Comparison of ENCODE assay signal across 21 cellular contexts in the genomic region with DNA sequence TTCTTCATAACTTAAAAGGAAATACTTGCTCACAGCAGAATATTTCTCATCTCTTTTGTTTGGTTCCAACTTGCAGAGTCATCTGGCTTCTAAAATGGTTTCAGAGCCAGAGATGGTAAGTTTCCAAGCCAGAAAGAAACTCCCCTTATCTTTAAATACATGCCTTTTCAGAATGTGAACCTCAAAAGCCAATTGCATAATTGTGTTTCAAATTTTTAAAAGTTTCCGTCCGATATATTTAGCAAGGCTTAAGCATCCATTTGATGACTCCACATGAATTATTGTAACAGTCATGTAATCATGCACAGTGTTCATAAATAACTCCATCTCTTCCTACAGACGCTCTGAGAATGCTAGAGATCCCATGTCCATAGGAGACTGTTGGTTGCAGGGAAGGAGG. TPM values are rescaled to one million over a fixed set of nuclear protein-coding genes. Genes with fewer than 3 reads are reported as not detected.
DNase-seq lines count a peak whose midpoint lies in the region; ATAC-seq, FAIRE-seq and TF ChIP-seq lines count a peak whose summit lies in the region.
"Had no signal": no experiment of that assay in that cellular context is flagged by ENCODE, and none has a peak within 500 bp of the region (broad histone marks: within the 10 kb centered on the region; RNA-seq: fewer than 3 reads in every experiment).

No MANE protein-coding gene starts in this region.

- POLR2A ChIA-PET in A673 (lab: Charles Lee; ENCODE audit: low non-redundant PET): no interaction called here

- no peak overlapping the region for H3K4me2 ChIP-seq in astrocyte (ENCODE audit: low read length)

- no peak overlapping the region for H3K9ac ChIP-seq in astrocyte (ENCODE audit: low read length)

- H3K79me2 ChIP-seq in astrocyte (ENCODE audit: insufficient read depth, low read length): no peaks in the 10 kb centered on the region

- H3K4me3 ChIP-seq in A673 (ENCODE audit: low read depth, low read length, poor library complexity, severe bottlenecking) (no peak overlapping the region), astrocyte (ENCODE audit: insufficient read depth, low read depth, low read length) (no peak overlapping the region)
- H3K4me3 ChIP-seq: right lobe of liver had no signal

- intact Hi-C loops in A673 (cut with micrococcal nuclease; ENCODE audit: unreplicated experiment): no loop called here
- intact Hi-C loops in activated CD4-positive, alpha-beta T cell treated with anti-CD3 and anti-CD28 coated beads, Interleukin-2, amount 10 ng/mL, durations not matched to agents 24 days and 14 days (cut with micrococcal nuclease): no loop called here

- CTCF ChIA-PET in A673 (lab: Charles Lee): interaction anchor here (0.7 kb wide), 1 partner anchor 300 kb away, joined by 4 read pairs; no protein-coding TSS in a partner anchor

- no peaks in the 10 kb centered on the region for H3K27me3 Mint-ChIP-seq in astrocyte (ENCODE audit: low read depth, unreplicated experiment)
- H3K27me3 Mint-ChIP-seq in activated CD4-positive, alpha-beta T cell treated with anti-CD3 and anti-CD28 coated beads, Interleukin-2, amount 10 ng/mL, durations not matched to agents 24 days and 14 days: peaks cover 15% of the 10 kb centered on the region

- peaks cover 43% of the 10 kb centered on the region for H3K4me1 ChIP-seq in A673 (ENCODE audit: insufficient read depth, low read length, poor library complexity, severe bottlenecking)
- H3K4me1 ChIP-seq in astrocyte (ENCODE audit: insufficient read depth, low read length): no peaks in the 10 kb centered on the region
- H3K4me1 ChIP-seq: right lobe of liver had no signal

- H4K20me1 ChIP-seq in astrocyte (ENCODE audit: insufficient read depth, low read length): no peaks in the 10 kb centered on the region

- DNase-seq in A673 (ENCODE audit: low spot score): no peak
- DNase-seq in HCEC 1CT: peak; percentile 24
- DNase-seq in astrocyte (ENCODE audit: low read depth): peak; percentile 91
- peak; percentile 74 for DNase-seq in iris pigment epithelial cell (ENCODE audit: low read depth)
- DNase-seq in activated CD4-positive, alpha-beta T cell treated with anti-CD3 and anti-CD28 coated beads, Interleukin-2, amount 10 ng/mL, durations not matched to agents 24 days and 14 days: no peak
- no peak for DNase-seq in NCI-H748 treated with DMSO at 0.1 percent for 48 hours (lab: John Stamatoyannopoulos, UW)
- DNase-seq in RKO (ENCODE audit: low spot score): no peak
- DNase-seq: activated naive CD8-positive, alpha-beta T cell treated with anti-CD3 and anti-CD28 coated beads for 36 hours; activated T-cell treated with anti-CD3 and anti-CD28 coated beads, Interleukin-2, amount 50 U/mL, for 24 hours; cerebellar nuclear complex; COR-L47; Kasumi-1; NCI-H1694; NCI-H524; right lobe of liver had no signal

- H3K9me3 ChIP-seq in A673 (ENCODE audit: low read depth, low read length, poor library complexity, severe bottlenecking): no peaks in the 10 kb centered on the region
- no peaks in the 10 kb centered on the region for H3K9me3 ChIP-seq in astrocyte (ENCODE audit: insufficient read depth, low read depth, low read length)
- H3K9me3 ChIP-seq: right lobe of liver had no signal

- no peak overlapping the region for H3K4me3 Mint-ChIP-seq in astrocyte (ENCODE audit: unreplicated experiment)
- no peak overlapping the region for H3K4me3 Mint-ChIP-seq in activated CD4-positive, alpha-beta T cell treated with anti-CD3 and anti-CD28 coated beads, Interleukin-2, amount 10 ng/mL, durations not matched to agents 24 days and 14 days
- H3K4me3 Mint-ChIP-seq: activated naive CD8-positive, alpha-beta T cell treated with anti-CD3 and anti-CD28 coated beads for 36 hours; activated T-cell treated with anti-CD3 and anti-CD28 coated beads, Interleukin-2, amount 50 U/mL, for 24 hours; natural killer cell treated with Interleukin-12 subunit alpha and Interleukin-12 subunit beta and Interleukin-15 and Interleukin-18, amount 100 ng/mL, for 72 hours; stimulated activated memory B cell treated with anti-CD40 and anti-IgM and Interleukin-4, amounts not matched to agents 10 μg/mL and 1 μg/mL and 100 μg/mL, for 72 hours had no signal

- peak; percentile 90 for FAIRE-seq in astrocyte (lab: Jason Lieb, UNC)
- FAIRE-seq: A204.1, endothelial cell of umbilical vein, H54 had no signal

- peaks cover 22% of the 10 kb centered on the region for H3K4me1 Mint-ChIP-seq in astrocyte (ENCODE audit: low read depth, unreplicated experiment)
- peaks cover 2% of the 10 kb centered on the region for H3K4me1 Mint-ChIP-seq in activated CD4-positive, alpha-beta T cell treated with anti-CD3 and anti-CD28 coated beads, Interleukin-2, amount 10 ng/mL, durations not matched to agents 24 days and 14 days
- H3K4me1 Mint-ChIP-seq: stimulated activated memory B cell treated with anti-CD40 and anti-IgM and Interleukin-4, amounts not matched to agents 10 μg/mL and 1 μg/mL and 100 μg/mL, for 72 hours had no signal

- no peaks in the 10 kb centered on the region for H3K27me3 ChIP-seq in A673 (replicated peaks; ENCODE audit: insufficient read depth, low read depth, low read length, poor library complexity)
- no peaks in the 10 kb centered on the region for H3K27me3 ChIP-seq in astrocyte (ENCODE audit: insufficient read depth, low read length)
- H3K27me3 ChIP-seq: right lobe of liver had no signal

- H2AFZ ChIP-seq in astrocyte (ENCODE audit: low read depth, low read length): no peak overlapping the region

- H3K36me3 ChIP-seq in A673 (ENCODE audit: insufficient read depth, low read length, poor library complexity, severe bottlenecking) (no peaks in the 10 kb centered on the region), astrocyte (ENCODE audit: insufficient read depth, low read length) (no peaks in the 10 kb centered on the region)
- H3K36me3 ChIP-seq: right lobe of liver had no signal

- H3K27ac ChIP-seq in A673 (ENCODE audit: low read depth, low read length, poor library complexity, severe bottlenecking): peak overlapping the region; percentile 6
- H3K27ac ChIP-seq in astrocyte (ENCODE audit: low read depth, low read length): no peak overlapping the region
- H3K27ac ChIP-seq: right lobe of liver had no signal

- no peak for ATAC-seq in HG03521 (IDR thresholded peaks at IDR 0.05; ENCODE audit: unreplicated experiment)
- ATAC-seq: natural killer cell treated with Interleukin-12 subunit alpha and Interleukin-12 subunit beta and Interleukin-15 and Interleukin-18, amount 100 ng/mL, for 72 hours; right lobe of liver; stimulated activated memory B cell treated with anti-CD40 and anti-IgM and Interleukin-4, amounts not matched to agents 10 μg/mL and 1 μg/mL and 100 μg/mL, for 72 hours had no signal

- peaks cover 1% of the 10 kb centered on the region for H3K9me3 Mint-ChIP-seq in astrocyte (ENCODE audit: unreplicated experiment)
- no peaks in the 10 kb centered on the region for H3K9me3 Mint-ChIP-seq in activated CD4-positive, alpha-beta T cell treated with anti-CD3 and anti-CD28 coated beads, Interleukin-2, amount 10 ng/mL, durations not matched to agents 24 days and 14 days
- H3K9me3 Mint-ChIP-seq: activated naive CD8-positive, alpha-beta T cell treated with anti-CD3 and anti-CD28 coated beads for 36 hours; activated T-cell treated with anti-CD3 and anti-CD28 coated beads, Interleukin-2, amount 50 U/mL, for 24 hours had no signal

- TF ChIP-seq CTCF in A673 (conservative IDR thresholded peaks at IDR 0.05; ENCODE audit: low read depth, low read length): no peak
- no peak for TF ChIP-seq CTCF in astrocyte (IDR thresholded peaks at IDR 0.05; ENCODE audit: insufficient read depth, low read depth, low read length)

- BruUV-seq in A673 (replicated peaks; lab: Mats Ljungman, UMichigan): no TSS peak

- no peak overlapping the region for H3K27ac Mint-ChIP-seq in astrocyte (ENCODE audit: unreplicated experiment)
- no peak overlapping the region for H3K27ac Mint-ChIP-seq in activated CD4-positive, alpha-beta T cell treated with anti-CD3 and anti-CD28 coated beads, Interleukin-2, amount 10 ng/mL, durations not matched to agents 24 days and 14 days
- H3K27ac Mint-ChIP-seq: activated naive CD8-positive, alpha-beta T cell treated with anti-CD3 and anti-CD28 coated beads for 36 hours; activated T-cell treated with anti-CD3 and anti-CD28 coated beads, Interleukin-2, amount 50 U/mL, for 24 hours; natural killer cell treated with Interleukin-12 subunit alpha and Interleukin-12 subunit beta and Interleukin-15 and Interleukin-18, amount 100 ng/mL, for 72 hours; stimulated activated memory B cell treated with anti-CD40 and anti-IgM and Interleukin-4, amounts not matched to agents 10 μg/mL and 1 μg/mL and 100 μg/mL, for 72 hours had no signal

- peaks cover 5% of the 10 kb centered on the region for H3K36me3 Mint-ChIP-seq in astrocyte (ENCODE audit: low read depth, unreplicated experiment)
- H3K36me3 Mint-ChIP-seq in activated CD4-positive, alpha-beta T cell treated with anti-CD3 and anti-CD28 coated beads, Interleukin-2, amount 10 ng/mL, durations not matched to agents 24 days and 14 days (ENCODE audit: low read depth): no peaks in the 10 kb centered on the region
- H3K36me3 Mint-ChIP-seq: activated naive CD8-positive, alpha-beta T cell treated with anti-CD3 and anti-CD28 coated beads for 36 hours; natural killer cell treated with Interleukin-12 subunit alpha and Interleukin-12 subunit beta and Interleukin-15 and Interleukin-18, amount 100 ng/mL, for 72 hours; stimulated activated memory B cell treated with anti-CD40 and anti-IgM and Interleukin-4, amounts not matched to agents 10 μg/mL and 1 μg/mL and 100 μg/mL, for 72 hours had no signal

RNA-seq across cellular contexts. Expression of a gene that starts 40.6 kb away (rescaled TPM):
- total RNA-seq in A673 (2021) (not detected in 2 replicates), astrocyte (6.5 and 13.7 TPM in 2 replicates)
- 0.07 TPM in 1 of 2 replicates, not detected in the other for total RNA-seq in activated CD4-positive, alpha-beta T cell treated with anti-CD3 and anti-CD28 coated beads, Interleukin-2, amount 10 ng/mL, durations not matched to agents 24 days and 14 days
- total RNA-seq: activated naive CD8-positive, alpha-beta T cell treated with anti-CD3 and anti-CD28 coated beads for 36 hours; endothelial cell of umbilical vein; natural killer cell treated with Interleukin-12 subunit alpha and Interleukin-12 subunit beta and Interleukin-15 and Interleukin-18, amount 100 ng/mL, for 72 hours had no signal

Comparison
In these comparisons a context has a peak if more than half of its experiments do, and no peak if none do; other contexts are left out.
1. DNase-seq: peak in HCEC 1CT (single experiment), astrocyte (single experiment) and iris pigment epithelial cell (single experiment); none in A673 (single experiment), activated CD4-positive, alpha-beta T cell treated with anti-CD3 and anti-CD28 coated beads, Interleukin-2, amount 10 ng/mL, durations not matched to agents 24 days and 14 days (single experiment), NCI-H748 treated with DMSO at 0.1 percent for 48 hours (single experiment) and RKO (single experiment).